20 cellular contexts compared by ENCODE assay signal in genomic region chr15:83745771-83746170, GRCh38.
DNase-seq lines count a peak whose midpoint lies in the region; ATAC-seq and TF ChIP-seq lines count a peak whose summit lies in the region.
"Had no signal": no experiment of that assay in that cellular context is flagged by ENCODE, and none has a peak within 500 bp of the region (broad histone marks: within the 10 kb centered on the region; RNA-seq: fewer than 3 reads in every experiment).

No MANE protein-coding gene starts in this region.

- peak overlapping the region; percentile 65 for H3K9ac ChIP-seq in PC-3 (ENCODE audit: low read length)
- H3K9ac ChIP-seq: BLaER1 had no signal

- 79% methylated on average over 1 of the region's 1 CpG for WGBS in right cardiac atrium
- 100% methylated on average over 1 of the region's 1 CpG for WGBS in thyroid gland, 2 donors

- no peaks in the 10 kb centered on the region for H4K20me1 ChIP-seq in PC-3 (ENCODE audit: low read length)
- H4K20me1 ChIP-seq: BLaER1 had no signal

- H3K9me2 ChIP-seq in PC-3 (replicated peaks; ENCODE audit: low read length): no peaks in the 10 kb centered on the region

- no peak for ATAC-seq in PC-3
- ATAC-seq in RWPE2 (ENCODE audit: low read depth): no peak
- ATAC-seq in left cardiac atrium: peak; percentile 28 to 52
- peak; percentile 52 to 72 for ATAC-seq in right cardiac atrium
- ATAC-seq: CD8-positive, alpha-beta T cell; GM12878; GM23338; HCT116 had no signal

- H3K4me2 ChIP-seq in PC-3 (ENCODE audit: low read length): 0 out of 2 replicates have a peak overlapping the region, but pooled peaks have one; percentile 4
- H3K4me2 ChIP-seq: BLaER1, GM23338 had no signal

- no peak overlapping the region for H3K4me3 Mint-ChIP-seq in CD8-positive, alpha-beta memory T cell
- H3K4me3 Mint-ChIP-seq: B cell; CD4-positive, CD25-positive, alpha-beta regulatory T cell; CD8-positive, alpha-beta T cell; GM23338; H9 had no signal

- H3K27ac Mint-ChIP-seq in CD8-positive, alpha-beta memory T cell: no peak overlapping the region
- H3K27ac Mint-ChIP-seq: B cell; CD4-positive, CD25-positive, alpha-beta regulatory T cell; CD8-positive, alpha-beta T cell; GM23338; H9 had no signal

- CTCF ChIA-PET in PC-3 (lab: Charles Lee): interaction anchor here (0.6 to 1.7 kb wide), 4 partner anchors 39 to 180 kb away, joined by 3 to 7 read pairs (median 4); partner anchors contain the start of gene ADAMTSL3
- CTCF ChIA-PET in CD8-positive, alpha-beta memory T cell (lab: Charles Lee): no interaction called here

- DNase-seq in PC-3 (no peak), RWPE2 (ENCODE audit: low spot score) (no peak), left cardiac atrium (no peak), right cardiac atrium (no peak), breast epithelium (ENCODE audit: low spot score in 2 of 2) (no peak), thyroid gland (no peak)
- DNase-seq in CD8-positive, alpha-beta memory T cell: no peak
- DNase-seq: CD4-positive, CD25-positive, alpha-beta regulatory T cell; CD8-positive, alpha-beta T cell; DMS 273 treated with DMSO at 0.1 percent for 48 hours; DMS79; EL; GDM1; H9 had no signal

- no peaks in the 10 kb centered on the region for H3K36me3 Mint-ChIP-seq in CD8-positive, alpha-beta memory T cell
- H3K36me3 Mint-ChIP-seq: CD4-positive, CD25-positive, alpha-beta regulatory T cell; CD8-positive, alpha-beta T cell had no signal

- no peaks in the 10 kb centered on the region for H3K36me3 ChIP-seq in PC-3 (ENCODE audit: low read depth, low read length)
- H3K36me3 ChIP-seq in RWPE2 (ENCODE audit: low read depth): no peaks in the 10 kb centered on the region
- no peaks in the 10 kb centered on the region for H3K36me3 ChIP-seq in CD8-positive, alpha-beta memory T cell (ENCODE audit: insufficient read depth, low read length)
- no peaks in the 10 kb centered on the region for H3K36me3 ChIP-seq in breast epithelium
- no peaks in the 10 kb centered on the region for H3K36me3 ChIP-seq in thyroid gland
- H3K36me3 ChIP-seq: BLaER1 had no signal

- H3K27me3 Mint-ChIP-seq in CD8-positive, alpha-beta memory T cell: no peaks in the 10 kb centered on the region
- H3K27me3 Mint-ChIP-seq: B cell had no signal

- H3K27me3 ChIP-seq in PC-3 (ENCODE audit: low read length) (no peaks in the 10 kb centered on the region), RWPE2 (ENCODE audit: insufficient read depth, poor library complexity, severe bottlenecking) (no peaks in the 10 kb centered on the region), right cardiac atrium (ENCODE audit: control insufficient read depth, insufficient read depth) (no peaks in the 10 kb centered on the region), breast epithelium (no peaks in the 10 kb centered on the region), thyroid gland (no peaks in the 10 kb centered on the region)
- H3K27me3 ChIP-seq in CD8-positive, alpha-beta memory T cell (ENCODE audit: insufficient read depth, low read length, poor library complexity, severe bottlenecking): no peaks in the 10 kb centered on the region
- H3K27me3 ChIP-seq: BLaER1 had no signal

- no peaks in the 10 kb centered on the region for H3K4me1 Mint-ChIP-seq in CD8-positive, alpha-beta memory T cell
- H3K4me1 Mint-ChIP-seq: B cell; CD4-positive, CD25-positive, alpha-beta regulatory T cell; GM23338 had no signal

- TF ChIP-seq POLR2A in breast epithelium (IDR thresholded peaks at IDR 0.05) (no peak), thyroid gland (IDR thresholded peaks at IDR 0.05) (no peak)

- POLR2A ChIA-PET in PC-3 (lab: Charles Lee; ENCODE audit: unreplicated experiment): no interaction called here
- POLR2A ChIA-PET in CD8-positive, alpha-beta memory T cell (lab: Charles Lee): no interaction called here

- H3K4me1 ChIP-seq in PC-3 (ENCODE audit: insufficient read depth, low read length) (peaks cover 21% of the 10 kb centered on the region), RWPE2 (ENCODE audit: insufficient read depth, poor library complexity, severe bottlenecking) (peaks cover 12% of the 10 kb centered on the region), right cardiac atrium (ENCODE audit: control insufficient read depth, insufficient read depth, low read length) (peaks cover 5% of the 10 kb centered on the region), breast epithelium (no peaks in the 10 kb centered on the region), thyroid gland (no peaks in the 10 kb centered on the region)
- H3K4me1 ChIP-seq in CD8-positive, alpha-beta memory T cell (ENCODE audit: insufficient read depth, low read length): no peaks in the 10 kb centered on the region

- H3F3A ChIP-seq in PC-3 (ENCODE audit: low read length, unreplicated experiment): peaks cover 4% of the 10 kb centered on the region

- H3K9me3 Mint-ChIP-seq in CD8-positive, alpha-beta memory T cell: peaks cover 0 to 9% (median 0%) of the 10 kb centered on the region in 5 donors
- H3K9me3 Mint-ChIP-seq: CD8-positive, alpha-beta T cell; GM23338 had no signal

- H3K27ac ChIP-seq in PC-3 (ENCODE audit: low read length): peak overlapping the region; percentile 98
- peak overlapping the region; percentile 2 for H3K27ac ChIP-seq in RWPE2 (ENCODE audit: poor library complexity, severe bottlenecking)
- peak overlapping the region; percentile 93 for H3K27ac ChIP-seq in right cardiac atrium (ENCODE audit: low read length)
- no peak overlapping the region for H3K27ac ChIP-seq in CD8-positive, alpha-beta memory T cell (ENCODE audit: low read depth, low read length)
- H3K27ac ChIP-seq in breast epithelium: no peak overlapping the region
- no peak overlapping the region for H3K27ac ChIP-seq in thyroid gland
- H3K27ac ChIP-seq: BLaER1, C4-2B had no signal

- H3K9me3 ChIP-seq in PC-3 (ENCODE audit: low read length) (no peaks in the 10 kb centered on the region), RWPE2 (ENCODE audit: severe bottlenecking) (no peaks in the 10 kb centered on the region), right cardiac atrium (ENCODE audit: control insufficient read depth, low read length) (no peaks in the 10 kb centered on the region), breast epithelium (no peaks in the 10 kb centered on the region), thyroid gland (no peaks in the 10 kb centered on the region)
- no peaks in the 10 kb centered on the region for H3K9me3 ChIP-seq in CD8-positive, alpha-beta memory T cell (ENCODE audit: low read length)
- H3K9me3 ChIP-seq: BLaER1 had no signal

- H3K4me3 ChIP-seq in PC-3 (ENCODE audit: low read length): no peak overlapping the region
- no peak overlapping the region for H3K4me3 ChIP-seq in RWPE2 (ENCODE audit: severe bottlenecking)
- no peak overlapping the region for H3K4me3 ChIP-seq in right cardiac atrium (ENCODE audit: low read length)
- H3K4me3 ChIP-seq in CD8-positive, alpha-beta memory T cell (ENCODE audit: low read length): no peak overlapping the region
- H3K4me3 ChIP-seq in breast epithelium: no peak overlapping the region
- H3K4me3 ChIP-seq in thyroid gland (replicated peaks in 1 of 3): no peak overlapping the region
- H3K4me3 ChIP-seq: BLaER1, GM12878, GM23338 had no signal

- BruUV-seq in PC-3 (replicated peaks; lab: Mats Ljungman, UMichigan): no TSS peak

- TF ChIP-seq CTCF in PC-3 (conservative IDR thresholded peaks at IDR 0.05; ENCODE audit: low read depth, low read length) (no peak), RWPE2 (IDR thresholded peaks at IDR 0.05; ENCODE audit: poor library complexity, severe bottlenecking) (no peak), breast epithelium (IDR thresholded peaks at IDR 0.05) (no peak), thyroid gland (IDR thresholded peaks at IDR 0.05) (no peak)

- no peaks in the 10 kb centered on the region for H3K79me2 ChIP-seq in PC-3 (ENCODE audit: low read length)

- peak overlapping the region; percentile 16; the same call in 1 of the 2 replicates for H2AFZ ChIP-seq in PC-3 (ENCODE audit: low read length)
- H2AFZ ChIP-seq: GM23338 had no signal

- intact Hi-C loops in PC-3 (cut with micrococcal nuclease): loop anchor here (1.0 to 2.0 kb wide), 4 partner anchors 13 to 289 kb away; no protein-coding TSS in a partner anchor
- intact Hi-C loops in left cardiac atrium (cut with DNase I): loop anchor here (5.0 to 10.0 kb wide), 5 partner anchors 48 to 289 kb away; no protein-coding TSS in a partner anchor
- intact Hi-C loops in right cardiac atrium (cut with DNase I): loop anchor here in 3 of 4 donors (5.0 to 10.0 kb wide), 6 partner anchors 51 to 171 kb away; partner anchors contain the start of gene ADAMTSL3 (in 2 of the 3)
- intact Hi-C loops in breast epithelium (cut with DNase I; ENCODE audit: low total_unique reads): no loop called here
- intact Hi-C loops in thyroid gland (cut with DNase I): no loop called here

Comparison
In these comparisons a context has a peak if more than half of its experiments do, and no peak if none do; other contexts are left out.
1. ATAC-seq: peak in left cardiac atrium (2 of 2) and right cardiac atrium (2 of 2); none in PC-3 (single experiment) and RWPE2 (single experiment).
2. H3K27ac ChIP-seq: peak in PC-3 (single experiment), RWPE2 (single experiment) and right cardiac atrium (single experiment); none in CD8-positive, alpha-beta memory T cell (single experiment), breast epithelium (0 of 2) and thyroid gland (0 of 3).
3. intact Hi-C loops: an anchor here in PC-3 (1.0 to 2.0 kb wide), left cardiac atrium (5.0 to 10.0 kb wide) and right cardiac atrium (5.0 to 10.0 kb wide); none called in breast epithelium and thyroid gland.